In the genomic region with DNA sequence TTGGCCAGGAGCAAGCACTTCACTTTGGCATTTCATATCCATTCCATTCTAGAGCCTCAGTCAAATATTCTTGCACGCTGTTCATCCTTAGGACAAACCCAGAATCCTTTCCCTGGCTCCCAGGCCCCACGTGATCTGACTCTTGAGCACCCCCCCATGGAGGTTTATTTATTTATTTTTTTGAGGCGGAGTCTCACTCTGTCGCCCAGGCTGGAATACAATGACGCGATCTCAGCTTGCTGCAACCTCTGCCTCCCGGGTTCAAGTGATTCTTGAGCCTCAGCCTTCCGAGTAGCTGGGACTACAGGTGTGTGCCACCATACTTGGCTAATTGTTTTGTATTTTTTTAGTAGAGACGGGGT, we compare ENCODE assay signal across 12 cellular contexts. TPM values are rescaled to one million over a fixed set of nuclear protein-coding genes. Genes with fewer than 3 reads are reported as not detected.
DNase-seq lines count a peak whose midpoint lies in the region; ATAC-seq and TF ChIP-seq lines count a peak whose summit lies in the region.
"Had no signal": no experiment of that assay in that cellular context is flagged by ENCODE, and none has a peak within 500 bp of the region (broad histone marks: within the 10 kb centered on the region; RNA-seq: fewer than 3 reads in every experiment).

No MANE protein-coding gene starts in this region.

- peaks cover 6% of the 10 kb centered on the region for H3K4me1 Mint-ChIP-seq in endodermal cell

- H3K9me3 ChIP-seq in A673 (ENCODE audit: low read depth, low read length, poor library complexity, severe bottlenecking) (no peaks in the 10 kb centered on the region), OCI-LY1 (ENCODE audit: low read length) (no peaks in the 10 kb centered on the region), endodermal cell (ENCODE audit: control insufficient read depth, low read length) (no peaks in the 10 kb centered on the region)

- no TSS peak for BruUV-seq in A673 (replicated peaks; lab: Mats Ljungman, UMichigan)

- H3K9ac ChIP-seq in OCI-LY1 (ENCODE audit: low read length) (no peak overlapping the region), endodermal cell (ENCODE audit: extremely low read depth, low read length, poor library complexity, severe bottlenecking) (no peak overlapping the region)

- POLR2A ChIA-PET in A673 (lab: Charles Lee; ENCODE audit: low non-redundant PET) = no interaction called here

- H3K9me3 Mint-ChIP-seq in endodermal cell = no peaks in the 10 kb centered on the region
- H3K9me3 Mint-ChIP-seq: CD4-positive, CD25-positive, alpha-beta regulatory T cell had no signal

- H3K27ac ChIP-seq in A673 (ENCODE audit: low read depth, low read length, poor library complexity, severe bottlenecking) (no peak overlapping the region), OCI-LY1 (ENCODE audit: low read depth, low read length, poor library complexity, severe bottlenecking) (no peak overlapping the region), endodermal cell (ENCODE audit: low read depth, low read length) (no peak overlapping the region)

- no peaks in the 10 kb centered on the region for H3K36me3 Mint-ChIP-seq in endodermal cell (ENCODE audit: low read depth)

- TF ChIP-seq CTCF in A673 (conservative IDR thresholded peaks at IDR 0.05; ENCODE audit: low read depth, low read length) (no peak; the same call in 1 of the 2 replicates), GM12874 (IDR thresholded peaks at IDR 0.05; ENCODE audit: insufficient read depth, low read depth, low read length) (0 out of 2 replicates have a peak, but pooled peaks have one; percentile 1), OCI-LY1 (IDR thresholded peaks at IDR 0.05; ENCODE audit: low read length) (peak; percentile 4; the same call in 1 of the 2 replicates), endodermal cell (conservative IDR thresholded peaks at IDR 0.05) (peak; percentile 39)

- CTCF ChIA-PET in A673 (lab: Charles Lee) = interaction anchor here (1.2 kb wide), 1 partner anchor 44 kb away, joined by 13 read pairs; a partner anchor contains a TSS

- H3K27me3 ChIP-seq in A673 (replicated peaks; ENCODE audit: insufficient read depth, low read depth, low read length, poor library complexity) (no peaks in the 10 kb centered on the region), OCI-LY1 (ENCODE audit: insufficient read depth, low read length) (no peaks in the 10 kb centered on the region), endodermal cell (ENCODE audit: control insufficient read depth, insufficient read depth, low read length, poor library complexity, severe bottlenecking) (no peaks in the 10 kb centered on the region)

- DNase-seq in A673 (ENCODE audit: low spot score) = peak; percentile 75
- peak; percentile 72 for DNase-seq in endodermal cell
- no peak for DNase-seq in Right ventricle myocardium superior
- no peak for DNase-seq in NOMO-1 (lab: John Stamatoyannopoulos, UW; ENCODE audit: unreplicated experiment in 2 of 2)
- DNase-seq: activated effector memory CD4-positive, alpha-beta T cell treated with anti-CD3 and anti-CD28 coated beads, Interleukin-2, amount 50 U/mL, for 16 hours; CD4-positive, CD25-positive, alpha-beta regulatory T cell; cortex of kidney; midbrain had no signal

- H4K20me1 ChIP-seq in OCI-LY1 (ENCODE audit: insufficient read depth, low read length) = no peaks in the 10 kb centered on the region

- H3K79me2 ChIP-seq in OCI-LY1 (ENCODE audit: insufficient read depth, low read length) = no peaks in the 10 kb centered on the region

- H3K4me3 Mint-ChIP-seq in endodermal cell = no peak overlapping the region
- H3K4me3 Mint-ChIP-seq: CD4-positive, CD25-positive, alpha-beta regulatory T cell had no signal

- H3K36me3 ChIP-seq in A673 (ENCODE audit: insufficient read depth, low read length, poor library complexity, severe bottlenecking) (no peaks in the 10 kb centered on the region), OCI-LY1 (ENCODE audit: insufficient read depth, low read length) (no peaks in the 10 kb centered on the region), endodermal cell (ENCODE audit: control insufficient read depth, insufficient read depth, low read length) (no peaks in the 10 kb centered on the region)

- H3K4me1 ChIP-seq in A673 (ENCODE audit: insufficient read depth, low read length, poor library complexity, severe bottlenecking) = no peaks in the 10 kb centered on the region
- H3K4me1 ChIP-seq in OCI-LY1 (ENCODE audit: insufficient read depth, low read length, severe bottlenecking) = peaks cover 12% of the 10 kb centered on the region
- no peaks in the 10 kb centered on the region for H3K4me1 ChIP-seq in endodermal cell (ENCODE audit: control insufficient read depth, insufficient read depth, low read length)

- no peaks in the 10 kb centered on the region for H3K9me2 ChIP-seq in OCI-LY1 (ENCODE audit: low read depth, low read length)

- WGBS in endodermal cell (ENCODE audit: insufficient coverage in 1 of 2, insufficient read length in 1 of 2), 2 experiments = 59 to 69% methylated on average over 9 of the region's 9 CpGs

- no peaks in the 10 kb centered on the region for H3K27me3 Mint-ChIP-seq in endodermal cell (ENCODE audit: insufficient read depth)

- H3F3A ChIP-seq in OCI-LY1 (ENCODE audit: insufficient read depth, low read length) = no peaks in the 10 kb centered on the region

- no peak overlapping the region for H3K4me2 ChIP-seq in OCI-LY1 (ENCODE audit: low read length)

- H2AFZ ChIP-seq in OCI-LY1 (ENCODE audit: low read length) = no peak overlapping the region

- ATAC-seq in Right ventricle myocardium superior (ENCODE audit: poor library complexity) = no peak
- ATAC-seq in GM21825 (IDR thresholded peaks at IDR 0.05; ENCODE audit: unreplicated experiment) = no peak
- no peak for ATAC-seq in HG02588 (IDR thresholded peaks at IDR 0.05; ENCODE audit: unreplicated experiment)

- H3K4me3 ChIP-seq in A673 (ENCODE audit: low read depth, low read length, poor library complexity, severe bottlenecking) (no peak overlapping the region), OCI-LY1 (ENCODE audit: low read depth, low read length, poor library complexity, severe bottlenecking) (no peak overlapping the region), endodermal cell (ENCODE audit: low read length) (no peak overlapping the region)

- H3K27ac Mint-ChIP-seq in endodermal cell = no peak overlapping the region
- H3K27ac Mint-ChIP-seq: CD4-positive, CD25-positive, alpha-beta regulatory T cell had no signal

- intact Hi-C loops in A673 (cut with micrococcal nuclease; ENCODE audit: unreplicated experiment) (no loop called here), Right ventricle myocardium superior (cut with DNase I) (no loop called here)

RNA-seq across cellular contexts. Expression of a gene that starts 12.7 kb away (rescaled TPM):
- not detected in 2 replicates for total RNA-seq in A673 (2021)
- 1 to 10 TPM in 1 of 2 donors, under 1 TPM in 1; 0.97 to 5.6 TPM for total RNA-seq in endodermal cell
- polyA plus RNA-seq in endodermal cell (2013, experiment 1 of 2) = 2.2 TPM
- polyA plus RNA-seq in endodermal cell (2013, experiment 2 of 2) = 1.9 TPM
- total RNA-seq in Right ventricle myocardium superior = not detected
- total RNA-seq: CD4-positive, CD25-positive, alpha-beta regulatory T cell had no signal
- polyA plus RNA-seq: CD4-positive, CD25-positive, alpha-beta regulatory T cell had no signal

RNA-seq across cellular contexts. Expression of a gene that starts 13.3 kb away (rescaled TPM):
- total RNA-seq in A673 (2021) (122 and 124 TPM in 2 replicates), endodermal cell (100 to 1,000 TPM in 1 of 2 donors, 10 to 100 TPM in 1; 83.8 to 103 TPM), Right ventricle myocardium superior (81.9 TPM)
- polyA plus RNA-seq in endodermal cell (2013, experiment 1 of 2) = 107 TPM
- 106 TPM for polyA plus RNA-seq in endodermal cell (2013, experiment 2 of 2)

RNA-seq across cellular contexts. Expression of a gene that starts 13.7 kb away (rescaled TPM):
- 22.4 and 27.6 TPM in 2 replicates for total RNA-seq in A673 (2021)
- 10 to 100 TPM; 26.0 to 29.1 TPM for total RNA-seq in endodermal cell
- polyA plus RNA-seq in endodermal cell (2013, experiment 1 of 2) = 29.7 TPM
- polyA plus RNA-seq in endodermal cell (2013, experiment 2 of 2) = 26.7 TPM
- 36.1 TPM for total RNA-seq in Right ventricle myocardium superior

RNA-seq across cellular contexts. Expression of a gene that starts 29.0 kb away (rescaled TPM):
- total RNA-seq in A673 (2021) (95.8 and 96.3 TPM in 2 replicates), endodermal cell (10 to 100 TPM; 50.6 to 52.0 TPM), Right ventricle myocardium superior (24.5 TPM)
- 49.2 TPM for polyA plus RNA-seq in endodermal cell (2013, experiment 1 of 2)
- polyA plus RNA-seq in endodermal cell (2013, experiment 2 of 2) = 40.9 TPM

RNA-seq across cellular contexts. Expression of a gene that starts 32.4 kb away (rescaled TPM):
- 12.6 and 29.0 TPM in 2 replicates for total RNA-seq in A673 (2021)
- total RNA-seq in endodermal cell = 1 to 10 TPM in 1 of 2 donors, not detected in 1; 1.8 TPM
- 3.0 TPM for polyA plus RNA-seq in endodermal cell (2013, experiment 1 of 2)
- 1.9 TPM for polyA plus RNA-seq in endodermal cell (2013, experiment 2 of 2)
- total RNA-seq in Right ventricle myocardium superior = 0.70 TPM
- polyA plus RNA-seq: CD4-positive, CD25-positive, alpha-beta regulatory T cell had no signal

Comparison
In these comparisons a context has a peak if more than half of its experiments do, and no peak if none do; other contexts are left out.
1. DNase-seq: peak in A673 (single experiment) and endodermal cell (single experiment); none in Right ventricle myocardium superior (single experiment) and NOMO-1 (0 of 2).